Comparison of ENCODE assay signal across 8 cellular contexts in genomic region chr16:78437352-78437968, GRCh38.
DNase-seq lines count a peak whose midpoint lies in the region; ATAC-seq and TF ChIP-seq lines count a peak whose summit lies in the region.

No MANE protein-coding gene starts in this region.

- no peaks in the 10 kb centered on the region for H3K9me3 Mint-ChIP-seq in activated T-helper 1 cell treated with anti-CD3 and anti-CD28 coated beads, Interleukin-12 subunit alpha, Interleukin-12 subunit beta, Interleukin-2, Interleukin-4 antibody, amounts not matched to agents 30 ng/mL and 10 ng/mL and 1 ng/mL, durations not matched to agents 14 hours and 24 hours and 36 hours

- TF ChIP-seq CTCF in AG09319 (IDR thresholded peaks at IDR 0.05; ENCODE audit: low read depth, low read length) (peak; percentile 44), GM13976 (IDR thresholded peaks at IDR 0.05; ENCODE audit: borderline replicate concordance, control extremely low read depth, extremely low read depth, insufficient read depth, missing control alignments) (peak; percentile 79)

- in situ Hi-C loops in GM13976 (cut with MboI; ENCODE audit: low sequenced_read_pairs, unreplicated experiment) = no loop called here

- H3K27me3 Mint-ChIP-seq in activated T-helper 1 cell treated with anti-CD3 and anti-CD28 coated beads, Interleukin-12 subunit alpha, Interleukin-12 subunit beta, Interleukin-2, Interleukin-4 antibody, amounts not matched to agents 30 ng/mL and 10 ng/mL and 1 ng/mL, durations not matched to agents 14 hours and 24 hours and 36 hours (ENCODE audit: insufficient read depth) = no peaks in the 10 kb centered on the region

- no peaks in the 10 kb centered on the region for H3K36me3 Mint-ChIP-seq in activated T-helper 1 cell treated with anti-CD3 and anti-CD28 coated beads, Interleukin-12 subunit alpha, Interleukin-12 subunit beta, Interleukin-2, Interleukin-4 antibody, amounts not matched to agents 30 ng/mL and 10 ng/mL and 1 ng/mL, durations not matched to agents 14 hours and 24 hours and 36 hours (ENCODE audit: low read depth)

- DNase-seq in AG09319 (ENCODE audit: extremely low read depth, low read depth) (no peak), GM13976 (ENCODE audit: low spot score) (peak; percentile 46), NCI-H82 treated with DMSO at 0.1 percent for 48 hours (lab: John Stamatoyannopoulos, UW; ENCODE audit: unreplicated experiment) (peak; percentile 25), hepatic stellate cell (ENCODE audit: low spot score) (peak; percentile 7), NCI-H2107 treated with DMSO at 0.1 percent for 48 hours (lab: John Stamatoyannopoulos, UW; ENCODE audit: unreplicated experiment) (no peak)
- peak; percentile 1 for DNase-seq in activated T-helper 1 cell treated with anti-CD3 and anti-CD28 coated beads, Interleukin-12 subunit alpha, Interleukin-12 subunit beta, Interleukin-2, Interleukin-4 antibody, amounts not matched to agents 30 ng/mL and 10 ng/mL and 1 ng/mL, durations not matched to agents 14 hours and 24 hours and 36 hours (ENCODE audit: low spot score)
- DNase-seq in stimulated activated CD4-positive, alpha-beta T cell treated with anti-CD3 and anti-CD28 coated beads, Interleukin-4, amount 100 ng/mL, for 1 hour = peak; percentile 25

- ATAC-seq in GM19467 (IDR thresholded peaks at IDR 0.05; ENCODE audit: unreplicated experiment) = no peak

- no peaks in the 10 kb centered on the region for H3K4me1 Mint-ChIP-seq in activated T-helper 1 cell treated with anti-CD3 and anti-CD28 coated beads, Interleukin-12 subunit alpha, Interleukin-12 subunit beta, Interleukin-2, Interleukin-4 antibody, amounts not matched to agents 30 ng/mL and 10 ng/mL and 1 ng/mL, durations not matched to agents 14 hours and 24 hours and 36 hours (ENCODE audit: low read depth)

- H3K27ac Mint-ChIP-seq in activated T-helper 1 cell treated with anti-CD3 and anti-CD28 coated beads, Interleukin-12 subunit alpha, Interleukin-12 subunit beta, Interleukin-2, Interleukin-4 antibody, amounts not matched to agents 30 ng/mL and 10 ng/mL and 1 ng/mL, durations not matched to agents 14 hours and 24 hours and 36 hours = no peak overlapping the region

- intact Hi-C loops in activated T-helper 1 cell treated with anti-CD3 and anti-CD28 coated beads, Interleukin-12 subunit alpha, Interleukin-12 subunit beta, Interleukin-2, Interleukin-4 antibody, amounts not matched to agents 30 ng/mL and 10 ng/mL and 1 ng/mL, durations not matched to agents 14 hours and 24 hours and 36 hours (cut with micrococcal nuclease) = no loop called here

- no peak overlapping the region for H3K4me3 Mint-ChIP-seq in activated T-helper 1 cell treated with anti-CD3 and anti-CD28 coated beads, Interleukin-12 subunit alpha, Interleukin-12 subunit beta, Interleukin-2, Interleukin-4 antibody, amounts not matched to agents 30 ng/mL and 10 ng/mL and 1 ng/mL, durations not matched to agents 14 hours and 24 hours and 36 hours

Comparison
In these comparisons a context has a peak if more than half of its experiments do, and no peak if none do; other contexts are left out.
1. DNase-seq: peak in GM13976 (single experiment), NCI-H82 treated with DMSO at 0.1 percent for 48 hours (single experiment), activated T-helper 1 cell treated with anti-CD3 and anti-CD28 coated beads, Interleukin-12 subunit alpha, Interleukin-12 subunit beta, Interleukin-2, Interleukin-4 antibody, amounts not matched to agents 30 ng/mL and 10 ng/mL and 1 ng/mL, durations not matched to agents 14 hours and 24 hours and 36 hours (single experiment), hepatic stellate cell (single experiment) and stimulated activated CD4-positive, alpha-beta T cell treated with anti-CD3 and anti-CD28 coated beads, Interleukin-4, amount 100 ng/mL, for 1 hour (single experiment); none in AG09319 (single experiment) and NCI-H2107 treated with DMSO at 0.1 percent for 48 hours (single experiment).